In the genomic region with DNA sequence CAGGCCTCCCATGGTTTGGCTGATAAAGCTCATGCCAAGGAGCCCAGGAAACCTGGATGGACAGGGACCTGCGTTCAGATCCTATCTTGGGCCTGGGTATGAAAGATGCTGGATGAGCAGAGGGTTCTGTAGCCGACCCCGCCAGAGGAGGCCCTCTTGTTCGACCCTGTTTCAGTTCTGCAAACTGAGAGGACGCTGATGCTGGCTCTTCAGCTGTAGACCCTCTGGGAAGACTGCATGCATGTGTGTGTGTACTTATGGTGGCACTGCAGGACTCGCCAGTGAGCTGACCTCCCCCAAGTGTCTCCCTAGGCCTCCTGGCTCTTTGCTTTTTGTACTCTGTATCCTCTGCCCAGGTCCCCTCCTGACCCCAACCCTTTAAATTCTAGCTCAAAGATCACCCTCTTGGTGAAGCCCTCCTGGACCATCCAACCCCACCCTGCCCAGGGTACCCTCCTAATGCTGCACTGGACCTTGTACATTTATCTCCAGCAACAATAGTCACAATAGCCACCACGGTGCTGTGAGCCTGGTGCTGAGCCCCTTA, we compare ENCODE assay signal across 1 cellular context.
TF ChIP-seq lines count a peak whose summit lies in the region.

No MANE protein-coding gene starts in this region.

TF ChIP-seq in IMR-90, 13 proteins besides CTCF, POLR2A, EP300 and RAD21:
- no peak for TF ChIP-seq CEBPB (IDR thresholded peaks at IDR 0.05; ENCODE audit: low read depth, low read length)
- TF ChIP-seq, protein P1, sequence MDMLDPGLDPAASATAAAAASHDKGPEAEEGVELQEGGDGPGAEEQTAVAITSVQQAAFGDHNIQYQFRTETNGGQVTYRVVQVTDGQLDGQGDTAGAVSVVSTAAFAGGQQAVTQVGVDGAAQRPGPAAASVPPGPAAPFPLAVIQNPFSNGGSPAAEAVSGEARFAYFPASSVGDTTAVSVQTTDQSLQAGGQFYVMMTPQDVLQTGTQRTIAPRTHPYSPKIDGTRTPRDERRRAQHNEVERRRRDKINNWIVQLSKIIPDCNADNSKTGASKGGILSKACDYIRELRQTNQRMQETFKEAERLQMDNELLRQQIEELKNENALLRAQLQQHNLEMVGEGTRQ (IDR thresholded peaks at IDR 0.05; ENCODE audit: low read depth, low read length) = no peak
- no peak for TF ChIP-seq FOS (IDR thresholded peaks at IDR 0.05; ENCODE audit: low read depth, low read length)
